11 cellular contexts compared by ENCODE assay signal in the genomic region with DNA sequence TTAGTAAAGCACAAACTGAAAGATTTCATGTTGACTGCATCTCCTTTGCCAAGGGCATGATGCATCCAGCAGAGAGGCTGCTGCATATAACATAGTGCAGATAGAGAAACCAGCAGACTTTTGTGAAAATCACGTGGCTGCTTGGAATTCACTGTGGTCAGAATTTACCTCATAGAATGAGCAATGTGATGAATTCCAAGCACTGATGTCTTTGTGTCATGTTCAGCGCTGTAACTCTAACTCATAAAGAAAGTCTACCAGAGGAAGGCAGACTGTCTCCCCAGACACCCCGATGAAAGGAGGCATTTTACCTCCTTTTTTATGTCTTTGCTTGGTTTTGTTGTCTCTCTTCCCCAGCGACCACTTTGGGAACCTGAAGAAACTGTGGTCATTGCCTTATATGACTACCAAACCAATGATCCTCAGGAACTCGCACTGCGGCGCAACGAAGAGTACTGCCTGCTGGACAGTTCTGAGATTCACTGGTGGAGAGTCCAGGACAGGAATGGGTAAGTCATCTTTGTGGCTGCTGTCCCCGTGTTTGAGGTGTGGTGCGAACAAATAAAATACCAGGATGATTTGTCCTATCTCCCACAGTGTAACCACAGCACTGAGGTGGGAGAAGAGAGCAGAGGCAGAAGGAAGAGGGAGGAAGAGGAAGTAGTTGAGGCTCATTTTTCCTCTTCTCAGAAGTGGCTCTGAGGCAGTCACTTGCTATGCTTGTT. TPM values are rescaled to one million over a fixed set of nuclear protein-coding genes. Genes with fewer than 3 reads are reported as not detected.
DNase-seq lines count a peak whose midpoint lies in the region; ATAC-seq and TF ChIP-seq lines count a peak whose summit lies in the region.
"Had no signal": no experiment of that assay in that cellular context is flagged by ENCODE, and none has a peak within 500 bp of the region (broad histone marks: within the 10 kb centered on the region; RNA-seq: fewer than 3 reads in every experiment).

No MANE protein-coding gene starts in this region.

- peaks cover 86% of the 10 kb centered on the region for H3K4me1 Mint-ChIP-seq in activated CD4-positive, alpha-beta T cell treated with anti-CD3 and anti-CD28 coated beads for 36 hours

- peak overlapping the region; percentile 99 for H3K27ac Mint-ChIP-seq in activated CD4-positive, alpha-beta T cell treated with anti-CD3 and anti-CD28 coated beads for 36 hours

- H3K9me3 ChIP-seq in testis (no peaks in the 10 kb centered on the region), BE2C (no peaks in the 10 kb centered on the region)
- H3K9me3 ChIP-seq: ascending aorta, thoracic aorta had no signal

- H3K4me1 ChIP-seq in testis: no peaks in the 10 kb centered on the region
- H3K4me1 ChIP-seq in BE2C: no peaks in the 10 kb centered on the region
- H3K4me1 ChIP-seq: ascending aorta had no signal

- TF ChIP-seq POLR2A in testis (IDR thresholded peaks at IDR 0.05): no peak

- H3K27ac ChIP-seq in testis: no peak overlapping the region
- H3K27ac ChIP-seq: ascending aorta, thoracic aorta had no signal

- POLR2A ChIA-PET in activated CD4-positive, alpha-beta T cell treated with anti-CD3 and anti-CD28 coated beads for 36 hours (lab: Charles Lee): interaction anchor here (0.6 to 1.4 kb wide), 7 partner anchors 24 to 302 kb away, joined by 3 to 7 read pairs (median 4); no protein-coding TSS in a partner anchor

- peaks cover 2% of the 10 kb centered on the region for H3K9me3 Mint-ChIP-seq in activated CD4-positive, alpha-beta T cell treated with anti-CD3 and anti-CD28 coated beads for 36 hours (ENCODE audit: low read depth)

- CTCF ChIA-PET in activated CD4-positive, alpha-beta T cell treated with anti-CD3 and anti-CD28 coated beads for 36 hours (lab: Charles Lee): interaction anchor here (1.1 to 1.9 kb wide), 6 partner anchors 12 to 74 kb away, joined by 3 to 16 read pairs (median 5); a partner anchor contains a TSS

- no peaks in the 10 kb centered on the region for H3K27me3 ChIP-seq in testis
- H3K27me3 ChIP-seq in BE2C: no peaks in the 10 kb centered on the region
- H3K27me3 ChIP-seq: ascending aorta had no signal

- peak overlapping the region; percentile 77 for H3K4me3 Mint-ChIP-seq in activated CD4-positive, alpha-beta T cell treated with anti-CD3 and anti-CD28 coated beads for 36 hours

- H3K27me3 Mint-ChIP-seq in activated CD4-positive, alpha-beta T cell treated with anti-CD3 and anti-CD28 coated beads for 36 hours: no peaks in the 10 kb centered on the region

- DNase-seq in activated CD4-positive, alpha-beta T cell treated with anti-CD3 and anti-CD28 coated beads for 36 hours: peak; percentile 86
- DNase-seq in dedifferentiated amniotic fluid mesenchymal stem cell (ENCODE audit: extremely low spot score) (peak; percentile 21), ACHN (no peak), testis (no peak), GM20000 (ENCODE audit: low spot score) (no peak), BE2C (no peak)
- peak; percentile 55 to 86 for DNase-seq in stimulated activated CD8-positive, alpha-beta memory T cell treated with anti-CD3 and anti-CD28 coated beads, Interleukin-7, amount 100 ng/mL, for 4 hours (ENCODE audit: low read depth in 2 of 2)

- ATAC-seq in HG02610 (IDR thresholded peaks at IDR 0.05; ENCODE audit: unreplicated experiment): peak; percentile 17
- peak; percentile 63 for ATAC-seq in activated CD4-positive, alpha-beta T cell treated with anti-CD3 and anti-CD28 coated beads for 36 hours

- H3K4me3 ChIP-seq in testis: no peak overlapping the region
- no peak overlapping the region for H3K4me3 ChIP-seq in BE2C (ENCODE audit: low read depth, low read length)
- H3K4me3 ChIP-seq: ascending aorta, thoracic aorta had no signal

- WGBS in testis, 2 donors: 88 to 89% methylated on average over 10 of the region's 10 CpGs

- in situ Hi-C loops in ACHN (cut with HindIII; ENCODE audit: low pct_ligation_motif_present, low pct_unique_long_range_greater_than_20kb, low sequenced_read_pairs): no loop called here

- TF ChIP-seq CTCF in testis (IDR thresholded peaks at IDR 0.05) (no peak), GM20000 (IDR thresholded peaks at IDR 0.05; ENCODE audit: extremely low read depth, missing control alignments) (no peak), BE2C (IDR thresholded peaks at IDR 0.05; ENCODE audit: low read depth, low read length) (no peak)

- H3K36me3 ChIP-seq in testis (ENCODE audit: low read depth, missing control alignments) (no peaks in the 10 kb centered on the region), BE2C (no peaks in the 10 kb centered on the region)
- H3K36me3 ChIP-seq: ascending aorta, thoracic aorta had no signal

- H3K36me3 Mint-ChIP-seq in activated CD4-positive, alpha-beta T cell treated with anti-CD3 and anti-CD28 coated beads for 36 hours (ENCODE audit: low read depth): peaks cover 91% of the 10 kb centered on the region

- intact Hi-C loops in activated CD4-positive, alpha-beta T cell treated with anti-CD3 and anti-CD28 coated beads for 36 hours (cut with DNase I, micrococcal nuclease): loop anchor here (1.0 to 5.0 kb wide), 14 partner anchors 11 to 302 kb away; a partner anchor contains a TSS
- intact Hi-C loops in testis (cut with DNase I; ENCODE audit: low total_unique reads): no loop called here

RNA-seq across cellular contexts. Expression of a gene that starts 42.0 kb away (rescaled TPM):
- 100 to 1,000 TPM; 208 to 249 TPM for total RNA-seq in activated CD4-positive, alpha-beta T cell treated with anti-CD3 and anti-CD28 coated beads for 36 hours
- total RNA-seq in testis: 1 to 10 TPM in 1 of 2 donors, under 1 TPM in 1; 0.93 to 1.3 TPM
- 3.8 TPM for polyA plus RNA-seq in testis (ENCODE audit: insufficient read depth, low read depth, low replicate concordance)
- polyA plus RNA-seq in BE2C (2012; ENCODE audit: insufficient read depth, insufficient read length, low read depth): not detected
- total RNA-seq: lung microvascular endothelial cell had no signal

RNA-seq across cellular contexts. Expression of a gene that starts 43.3 kb away (rescaled TPM):
- total RNA-seq in activated CD4-positive, alpha-beta T cell treated with anti-CD3 and anti-CD28 coated beads for 36 hours: 100 to 1,000 TPM; 277 to 526 TPM
- total RNA-seq in testis: 10 to 100 TPM; 32.1 to 41.4 TPM
- 21.7 TPM for polyA plus RNA-seq in testis (ENCODE audit: insufficient read depth, low read depth, low replicate concordance)
- 18.2 TPM for polyA plus RNA-seq in BE2C (2012; ENCODE audit: insufficient read depth, insufficient read length, low read depth)

RNA-seq across cellular contexts. Expression of a gene that starts 56.6 kb away (rescaled TPM):
- total RNA-seq in activated CD4-positive, alpha-beta T cell treated with anti-CD3 and anti-CD28 coated beads for 36 hours: under 1 TPM; 0.79 to 0.82 TPM
- 10 to 100 TPM; 11.5 to 27.8 TPM for total RNA-seq in testis
- 45.6 TPM for polyA plus RNA-seq in testis (ENCODE audit: insufficient read depth, low read depth, low replicate concordance)
- not detected for polyA plus RNA-seq in BE2C (2012; ENCODE audit: insufficient read depth, insufficient read length, low read depth)
- total RNA-seq: ascending aorta, lung microvascular endothelial cell, thoracic aorta had no signal

Comparison
In these comparisons a context has a peak if more than half of its experiments do, and no peak if none do; other contexts are left out.
1. DNase-seq: peak in activated CD4-positive, alpha-beta T cell treated with anti-CD3 and anti-CD28 coated beads for 36 hours (single experiment), dedifferentiated amniotic fluid mesenchymal stem cell (single experiment) and stimulated activated CD8-positive, alpha-beta memory T cell treated with anti-CD3 and anti-CD28 coated beads, Interleukin-7, amount 100 ng/mL, for 4 hours (2 of 2); none in ACHN (single experiment), testis (single experiment), GM20000 (single experiment) and BE2C (single experiment).
2. RNA of a gene that starts 42.0 kb away (total RNA-seq): 208 to 249 TPM in activated CD4-positive, alpha-beta T cell treated with anti-CD3 and anti-CD28 coated beads for 36 hours; 0.93 to 1.3 TPM in testis; every median in the first group is over 10 times any median in the second.
3. RNA of a gene that starts 43.3 kb away (total RNA-seq): 277 to 526 TPM in activated CD4-positive, alpha-beta T cell treated with anti-CD3 and anti-CD28 coated beads for 36 hours; 32.1 to 41.4 TPM in testis; every median in the first group is over 4 times any median in the second.
4. RNA of a gene that starts 56.6 kb away (total RNA-seq): 11.5 to 27.8 TPM in testis; 0.79 to 0.82 TPM in activated CD4-positive, alpha-beta T cell treated with anti-CD3 and anti-CD28 coated beads for 36 hours; every median in the first group is over 4 times any median in the second.